ENCODE assay signal across 11 cellular contexts in the genomic region with DNA sequence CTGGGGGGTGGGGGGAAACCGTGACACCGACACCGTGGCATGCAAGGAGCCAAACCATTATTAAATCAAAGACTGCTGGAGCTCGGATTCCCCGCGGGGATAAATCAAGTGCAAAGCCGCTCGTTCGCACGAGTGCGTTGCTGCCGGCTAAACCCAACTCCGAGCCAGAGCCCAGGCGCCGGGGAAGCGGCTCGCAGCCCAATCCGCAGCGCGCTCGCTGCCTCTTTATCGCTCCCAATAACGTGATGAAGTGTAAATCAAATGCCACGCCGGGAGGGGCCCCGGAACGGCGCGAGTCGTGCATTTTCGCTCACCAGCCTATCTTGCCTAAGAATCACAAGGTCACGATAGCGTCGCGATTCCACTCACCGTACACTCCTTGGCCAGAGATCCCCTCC. TPM values are rescaled to one million over a fixed set of nuclear protein-coding genes. Genes with fewer than 3 reads are reported as not detected.
DNase-seq lines count a peak whose midpoint lies in the region; ATAC-seq and TF ChIP-seq lines count a peak whose summit lies in the region.
"Had no signal": no experiment of that assay in that cellular context is flagged by ENCODE, and none has a peak within 500 bp of the region (broad histone marks: within the 10 kb centered on the region; RNA-seq: fewer than 3 reads in every experiment).

No MANE protein-coding gene starts in this region.

- intact Hi-C loops in A673 (cut with micrococcal nuclease; ENCODE audit: unreplicated experiment) (no loop called here), left colon (cut with DNase I, micrococcal nuclease) (no loop called here)

- H3K27me3 Mint-ChIP-seq in GM23338 (ENCODE audit: insufficient read depth, low read depth, poor library complexity), result peaks cover 49% of the 10 kb centered on the region

- H3K27ac Mint-ChIP-seq in GM23338, result no peak overlapping the region
- H3K27ac Mint-ChIP-seq: activated naive CD4-positive, alpha-beta T cell treated with anti-CD3 and anti-CD28 coated beads, Interleukin-2, amount 50 U/mL, for 24 hours; stimulated activated naive CD8-positive, alpha-beta T cell treated with anti-CD3 and anti-CD28 coated beads, Interleukin-15, amount 100 ng/mL, for 72 hours; T-helper 1 cell treated with Interleukin-12 subunit alpha and Interleukin-12 subunit beta and Interleukin-4 antibody, amounts not matched to agents 30 μg/mL and 1 μg/mL, for 36 hours had no signal

- H3K36me3 ChIP-seq in A673 (ENCODE audit: insufficient read depth, low read length, poor library complexity, severe bottlenecking) (no peaks in the 10 kb centered on the region), GM23338 (ENCODE audit: insufficient read depth) (no peaks in the 10 kb centered on the region)

- H3K4me1 ChIP-seq in A673 (ENCODE audit: insufficient read depth, low read length, poor library complexity, severe bottlenecking) (peaks cover 14% of the 10 kb centered on the region), GM23338 (ENCODE audit: insufficient read depth) (peaks cover 11% of the 10 kb centered on the region)

- no peaks in the 10 kb centered on the region for H3K9me3 ChIP-seq in A673 (ENCODE audit: low read depth, low read length, poor library complexity, severe bottlenecking)

- peak; percentile 20 for ATAC-seq in GM23338
- no peak for ATAC-seq in left colon
- ATAC-seq: stimulated activated naive CD8-positive, alpha-beta T cell treated with anti-CD3 and anti-CD28 coated beads, Interleukin-15, amount 100 ng/mL, for 72 hours had no signal

- CTCF ChIA-PET in A673 (lab: Charles Lee), result no interaction called here

- H2AFZ ChIP-seq in GM23338, result peak overlapping the region; percentile 96

- POLR2A ChIA-PET in A673 (lab: Charles Lee; ENCODE audit: low non-redundant PET), result no interaction called here

- H3K27ac ChIP-seq in A673 (ENCODE audit: low read depth, low read length, poor library complexity, severe bottlenecking) (no peak overlapping the region), GM23338 (ENCODE audit: low read depth) (no peak overlapping the region), caudate nucleus (ENCODE audit: low read depth, low read length) (peak overlapping the region; percentile 16)

- peak overlapping the region; percentile 98 for H3K4me2 ChIP-seq in GM23338

- H3F3A ChIP-seq in GM23338 (replicated peaks; ENCODE audit: low read depth), result 0 out of 2 replicates have a peak, but pooled peaks cover 4% of the 10 kb centered on the region

- H4K20me1 ChIP-seq in GM23338 (replicated peaks; ENCODE audit: insufficient read depth), result no peaks in the 10 kb centered on the region

- peak; percentile 34 for DNase-seq in A673 (ENCODE audit: low spot score)
- DNase-seq in GM23338 (ENCODE audit: low spot score), result peak; percentile 55
- DNase-seq in caudate nucleus (lab: John Stamatoyannopoulos, UW), result peak in 32 of 61 donors; percentile 3 to 76 (median 52)
- DNase-seq in midbrain (lab: John Stamatoyannopoulos, UW), result peak; percentile 15
- DNase-seq in NCI-H1694 (lab: John Stamatoyannopoulos, UW), result no peak
- DNase-seq in activated CD4-positive, CD25-positive, alpha-beta regulatory T cell treated with anti-CD3 and anti-CD28 coated beads, Interleukin-2, amount 50 U/mL, for 72 hours, result no peak
- DNase-seq in stimulated activated CD4-positive, alpha-beta T cell treated with anti-CD3 and anti-CD28 coated beads, Interleukin-15, amount 100 ng/mL, for 24 hours, result no peak
- DNase-seq in left colon, result no peak
- DNase-seq: stimulated activated naive CD8-positive, alpha-beta T cell treated with anti-CD3 and anti-CD28 coated beads, Interleukin-15, amount 100 ng/mL, for 72 hours had no signal

- peak overlapping the region; percentile 93 for H3K4me3 Mint-ChIP-seq in GM23338
- H3K4me3 Mint-ChIP-seq: activated naive CD4-positive, alpha-beta T cell treated with anti-CD3 and anti-CD28 coated beads, Interleukin-2, amount 50 U/mL, for 24 hours; T-helper 1 cell treated with Interleukin-12 subunit alpha and Interleukin-12 subunit beta and Interleukin-4 antibody, amounts not matched to agents 30 μg/mL and 1 μg/mL, for 36 hours had no signal

- H3K79me2 ChIP-seq in GM23338 (replicated peaks; ENCODE audit: insufficient read depth), result no peaks in the 10 kb centered on the region

- H3K4me1 Mint-ChIP-seq in GM23338, result peaks cover 18% of the 10 kb centered on the region; the same call in 2 of the 3 replicates
- H3K4me1 Mint-ChIP-seq: activated naive CD4-positive, alpha-beta T cell treated with anti-CD3 and anti-CD28 coated beads, Interleukin-2, amount 50 U/mL, for 24 hours had no signal

- no peaks in the 10 kb centered on the region for H3K9me3 Mint-ChIP-seq in GM23338
- H3K9me3 Mint-ChIP-seq: activated naive CD4-positive, alpha-beta T cell treated with anti-CD3 and anti-CD28 coated beads, Interleukin-2, amount 50 U/mL, for 24 hours; stimulated activated naive CD8-positive, alpha-beta T cell treated with anti-CD3 and anti-CD28 coated beads, Interleukin-15, amount 100 ng/mL, for 72 hours; T-helper 1 cell treated with Interleukin-12 subunit alpha and Interleukin-12 subunit beta and Interleukin-4 antibody, amounts not matched to agents 30 μg/mL and 1 μg/mL, for 36 hours had no signal

- no peaks in the 10 kb centered on the region; the same call in 2 of the 3 replicates for H3K36me3 Mint-ChIP-seq in GM23338 (ENCODE audit: low read depth)
- H3K36me3 Mint-ChIP-seq: activated naive CD4-positive, alpha-beta T cell treated with anti-CD3 and anti-CD28 coated beads, Interleukin-2, amount 50 U/mL, for 24 hours had no signal

- peak overlapping the region; percentile 35 for H3K4me3 ChIP-seq in A673 (ENCODE audit: low read depth, low read length, poor library complexity, severe bottlenecking)
- H3K4me3 ChIP-seq in GM23338, result peak overlapping the region; percentile 89

- no peaks in the 10 kb centered on the region for H3K9me2 ChIP-seq in GM23338 (ENCODE audit: insufficient read depth)

- no TSS peak for BruUV-seq in A673 (replicated peaks; lab: Mats Ljungman, UMichigan)

- TF ChIP-seq CTCF in A673 (conservative IDR thresholded peaks at IDR 0.05; ENCODE audit: low read depth, low read length) (no peak), GM23338 (conservative IDR thresholded peaks at IDR 0.05; ENCODE audit: low read depth in 2 of 2) (no peak)

- H3K27me3 ChIP-seq in A673 (replicated peaks; ENCODE audit: insufficient read depth, low read depth, low read length, poor library complexity), result peaks cover 73% of the 10 kb centered on the region
- peaks cover 77% of the 10 kb centered on the region for H3K27me3 ChIP-seq in GM23338 (ENCODE audit: insufficient read depth)

TF ChIP-seq in GM23338, 12 proteins besides CTCF, POLR2A, EP300 and RAD21:
- TF ChIP-seq EZH2 (IDR thresholded peaks at IDR 0.05; ENCODE audit: low read depth, unreplicated experiment) (peak; percentile 70), NANOG (IDR thresholded peaks at IDR 0.05; ENCODE audit: borderline replicate concordance) (no peak)

RNA-seq across cellular contexts. Expression of gene MDGA2, which starts 1.3 kb away (rescaled TPM):
- total RNA-seq in A673 (2021) (not detected in 2 replicates), left colon (not detected)
- total RNA-seq in GM23338 (2014; rRNA removed; shearing (Covaris generic)), result 1.2 and 1.7 TPM in 2 replicates
- 0.63 and 0.68 TPM in 2 replicates for polyA plus RNA-seq in GM23338 (2016; fragmentation: Nextera tagmentation; extraction: Ambion mirVana)

Comparison
In these comparisons a context has a peak if more than half of its experiments do, and no peak if none do; other contexts are left out.
1. DNase-seq: peak in A673 (single experiment), GM23338 (single experiment), caudate nucleus (32 of 61) and midbrain (single experiment); none in NCI-H1694 (single experiment), activated CD4-positive, CD25-positive, alpha-beta regulatory T cell treated with anti-CD3 and anti-CD28 coated beads, Interleukin-2, amount 50 U/mL, for 72 hours (single experiment), stimulated activated CD4-positive, alpha-beta T cell treated with anti-CD3 and anti-CD28 coated beads, Interleukin-15, amount 100 ng/mL, for 24 hours (single experiment) and left colon (0 of 2).